ENCODE assay signal across 2 cellular contexts in genomic region chr3:48278884-48279559, GRCh38.
TF ChIP-seq lines count a peak whose summit lies in the region.

No MANE protein-coding gene starts in this region.

TF ChIP-seq in GM23338, 12 proteins besides CTCF, POLR2A, EP300 and RAD21 (continued from another document):
- no peak for TF ChIP-seq CREB1 (CRISPR knock-in tag; IDR thresholded peaks at IDR 0.05; ENCODE audit: low read depth)

TF ChIP-seq in neural cell, 6 proteins besides CTCF, POLR2A, EP300 and RAD21 (continued from another document):
- TF ChIP-seq REST (IDR thresholded peaks at IDR 0.05; ENCODE audit: borderline replicate concordance): no peak
TF ChIP-seq in neural cell: peak in this region for 4.
